9 cellular contexts compared by ENCODE assay signal in genomic region chr19:677201-677600, GRCh38. TPM values are rescaled to one million over a fixed set of nuclear protein-coding genes. Genes with fewer than 3 reads are reported as not detected.
DNase-seq lines count a peak whose midpoint lies in the region; ATAC-seq and TF ChIP-seq lines count a peak whose summit lies in the region.
"Had no signal": no experiment of that assay in that cellular context is flagged by ENCODE, and none has a peak within 500 bp of the region (broad histone marks: within the 10 kb centered on the region; RNA-seq: fewer than 3 reads in every experiment).

No MANE protein-coding gene starts in this region.

- H3K27ac Mint-ChIP-seq in activated T-helper 1 cell treated with anti-CD3 and anti-CD28 coated beads, Interleukin-12 subunit alpha, Interleukin-12 subunit beta, Interleukin-2, Interleukin-4 antibody, amounts not matched to agents 30 ng/mL and 10 ng/mL and 1 ng/mL, durations not matched to agents 14 hours and 24 hours and 36 hours: no peak overlapping the region
- H3K27ac Mint-ChIP-seq: memory B cell had no signal

- H3K4me3 Mint-ChIP-seq in activated T-helper 1 cell treated with anti-CD3 and anti-CD28 coated beads, Interleukin-12 subunit alpha, Interleukin-12 subunit beta, Interleukin-2, Interleukin-4 antibody, amounts not matched to agents 30 ng/mL and 10 ng/mL and 1 ng/mL, durations not matched to agents 14 hours and 24 hours and 36 hours: no peak overlapping the region

- H3K36me3 Mint-ChIP-seq in activated T-helper 1 cell treated with anti-CD3 and anti-CD28 coated beads, Interleukin-12 subunit alpha, Interleukin-12 subunit beta, Interleukin-2, Interleukin-4 antibody, amounts not matched to agents 30 ng/mL and 10 ng/mL and 1 ng/mL, durations not matched to agents 14 hours and 24 hours and 36 hours (ENCODE audit: low read depth): no peaks in the 10 kb centered on the region

- H3K9me3 Mint-ChIP-seq in activated T-helper 1 cell treated with anti-CD3 and anti-CD28 coated beads, Interleukin-12 subunit alpha, Interleukin-12 subunit beta, Interleukin-2, Interleukin-4 antibody, amounts not matched to agents 30 ng/mL and 10 ng/mL and 1 ng/mL, durations not matched to agents 14 hours and 24 hours and 36 hours: no peaks in the 10 kb centered on the region
- H3K9me3 Mint-ChIP-seq: memory B cell had no signal

- intact Hi-C loops in ascending aorta (cut with DNase I): loop anchor here (1.0 to 10.0 kb wide), 3 partner anchors 14 to 308 kb away; partner anchors contain the start of genes PTBP1, RNF126 and WDR18
- intact Hi-C loops in activated T-helper 1 cell treated with anti-CD3 and anti-CD28 coated beads, Interleukin-12 subunit alpha, Interleukin-12 subunit beta, Interleukin-2, Interleukin-4 antibody, amounts not matched to agents 30 ng/mL and 10 ng/mL and 1 ng/mL, durations not matched to agents 14 hours and 24 hours and 36 hours (cut with micrococcal nuclease): no loop called here

- peaks cover 0 to 8% of the 10 kb centered on the region in 2 donors for H3K36me3 ChIP-seq in ascending aorta

- peaks cover 12% of the 10 kb centered on the region for H3K27me3 Mint-ChIP-seq in activated T-helper 1 cell treated with anti-CD3 and anti-CD28 coated beads, Interleukin-12 subunit alpha, Interleukin-12 subunit beta, Interleukin-2, Interleukin-4 antibody, amounts not matched to agents 30 ng/mL and 10 ng/mL and 1 ng/mL, durations not matched to agents 14 hours and 24 hours and 36 hours (ENCODE audit: insufficient read depth)

- TF ChIP-seq CTCF in HFF-Myc (IDR thresholded peaks at IDR 0.05; ENCODE audit: low read depth, low read length, missing control alignments) (no peak), ascending aorta (IDR thresholded peaks at IDR 0.05) (no peak)

- H3K4me3 ChIP-seq in HFF-Myc (replicated peaks; ENCODE audit: low read depth, low read length) (peak overlapping the region; percentile 51), ascending aorta (peak overlapping the region; percentile 84 to 88)

- no peaks in the 10 kb centered on the region for H3K9me3 ChIP-seq in ascending aorta

- H3K4me1 ChIP-seq in ascending aorta: peaks cover 9 to 21% of the 10 kb centered on the region in 2 donors

- DNase-seq in HFF-Myc (ENCODE audit: extremely low read depth, low read depth) (no peak), ascending aorta (ENCODE audit: low spot score in 2 of 2) (peak; percentile 82 to 96), iris pigment epithelial cell (ENCODE audit: low read depth) (peak; percentile 88), stromal cell of bone marrow (ENCODE audit: low read depth) (peak; percentile 50), DMS153 treated with DMSO at 0.1 percent for 48 hours (lab: John Stamatoyannopoulos, UW; ENCODE audit: unreplicated experiment) (no peak)
- no peak for DNase-seq in activated T-helper 1 cell treated with anti-CD3 and anti-CD28 coated beads, Interleukin-12 subunit alpha, Interleukin-12 subunit beta, Interleukin-2, Interleukin-4 antibody, amounts not matched to agents 30 ng/mL and 10 ng/mL and 1 ng/mL, durations not matched to agents 14 hours and 24 hours and 36 hours (ENCODE audit: low spot score)
- DNase-seq in activated CD4-positive, CD25-positive, alpha-beta regulatory T cell treated with anti-CD3 and anti-CD28 coated beads, Interleukin-2, amount 50 U/mL, for 72 hours: no peak

- no peak for ATAC-seq in GM18907 (IDR thresholded peaks at IDR 0.05; ENCODE audit: unreplicated experiment)

- H3K27ac ChIP-seq in ascending aorta: peak overlapping the region; percentile 97 to 98

- no peaks in the 10 kb centered on the region for H3K4me1 Mint-ChIP-seq in activated T-helper 1 cell treated with anti-CD3 and anti-CD28 coated beads, Interleukin-12 subunit alpha, Interleukin-12 subunit beta, Interleukin-2, Interleukin-4 antibody, amounts not matched to agents 30 ng/mL and 10 ng/mL and 1 ng/mL, durations not matched to agents 14 hours and 24 hours and 36 hours (ENCODE audit: low read depth)

- no peaks in the 10 kb centered on the region for H3K27me3 ChIP-seq in ascending aorta

RNA-seq across cellular contexts. Expression of gene FSTL3, which starts 1.0 kb away (rescaled TPM):
- total RNA-seq in ascending aorta: 541 TPM
- 5.5 and 5.6 TPM in 2 replicates for total RNA-seq in activated T-helper 1 cell treated with anti-CD3 and anti-CD28 coated beads, Interleukin-12 subunit alpha, Interleukin-12 subunit beta, Interleukin-2, Interleukin-4 antibody, amounts not matched to agents 30 ng/mL and 10 ng/mL and 1 ng/mL, durations not matched to agents 14 hours and 24 hours and 36 hours

RNA-seq across cellular contexts. Expression of gene RNF126, which starts 14.2 kb away (rescaled TPM):
- total RNA-seq in ascending aorta: 39.0 TPM
- total RNA-seq in activated T-helper 1 cell treated with anti-CD3 and anti-CD28 coated beads, Interleukin-12 subunit alpha, Interleukin-12 subunit beta, Interleukin-2, Interleukin-4 antibody, amounts not matched to agents 30 ng/mL and 10 ng/mL and 1 ng/mL, durations not matched to agents 14 hours and 24 hours and 36 hours: 107 and 110 TPM in 2 replicates

RNA-seq across cellular contexts. Expression of gene PRSS57, which starts 18.1 kb away (rescaled TPM):
- not detected for total RNA-seq in ascending aorta
- total RNA-seq in activated T-helper 1 cell treated with anti-CD3 and anti-CD28 coated beads, Interleukin-12 subunit alpha, Interleukin-12 subunit beta, Interleukin-2, Interleukin-4 antibody, amounts not matched to agents 30 ng/mL and 10 ng/mL and 1 ng/mL, durations not matched to agents 14 hours and 24 hours and 36 hours: not detected in 2 replicates

RNA-seq across cellular contexts. Expression of gene PALM, which starts 31.5 kb away (rescaled TPM):
- total RNA-seq in ascending aorta: 107 TPM
- 0.18 TPM in 1 of 2 replicates, not detected in the other for total RNA-seq in activated T-helper 1 cell treated with anti-CD3 and anti-CD28 coated beads, Interleukin-12 subunit alpha, Interleukin-12 subunit beta, Interleukin-2, Interleukin-4 antibody, amounts not matched to agents 30 ng/mL and 10 ng/mL and 1 ng/mL, durations not matched to agents 14 hours and 24 hours and 36 hours

RNA-seq across cellular contexts. Expression of gene FGF22, which starts 37.5 kb away (rescaled TPM):
- total RNA-seq in ascending aorta: not detected
- total RNA-seq in activated T-helper 1 cell treated with anti-CD3 and anti-CD28 coated beads, Interleukin-12 subunit alpha, Interleukin-12 subunit beta, Interleukin-2, Interleukin-4 antibody, amounts not matched to agents 30 ng/mL and 10 ng/mL and 1 ng/mL, durations not matched to agents 14 hours and 24 hours and 36 hours: not detected in 2 replicates

Comparison
In these comparisons a context has a peak if more than half of its experiments do, and no peak if none do; other contexts are left out.
1. DNase-seq: peak in ascending aorta (2 of 2), iris pigment epithelial cell (single experiment) and stromal cell of bone marrow (single experiment); none in HFF-Myc (single experiment), activated T-helper 1 cell treated with anti-CD3 and anti-CD28 coated beads, Interleukin-12 subunit alpha, Interleukin-12 subunit beta, Interleukin-2, Interleukin-4 antibody, amounts not matched to agents 30 ng/mL and 10 ng/mL and 1 ng/mL, durations not matched to agents 14 hours and 24 hours and 36 hours (single experiment), DMS153 treated with DMSO at 0.1 percent for 48 hours (single experiment) and activated CD4-positive, CD25-positive, alpha-beta regulatory T cell treated with anti-CD3 and anti-CD28 coated beads, Interleukin-2, amount 50 U/mL, for 72 hours (single experiment).
2. RNA of gene FSTL3, which starts 1.0 kb away (total RNA-seq): 541 TPM in ascending aorta (single experiment); 5.5 to 5.6 TPM in activated T-helper 1 cell treated with anti-CD3 and anti-CD28 coated beads, Interleukin-12 subunit alpha, Interleukin-12 subunit beta, Interleukin-2, Interleukin-4 antibody, amounts not matched to agents 30 ng/mL and 10 ng/mL and 1 ng/mL, durations not matched to agents 14 hours and 24 hours and 36 hours; every median in the first group is over 10 times any median in the second.